Comparison of ENCODE assay signal across 32 cellular contexts in the genomic region with DNA sequence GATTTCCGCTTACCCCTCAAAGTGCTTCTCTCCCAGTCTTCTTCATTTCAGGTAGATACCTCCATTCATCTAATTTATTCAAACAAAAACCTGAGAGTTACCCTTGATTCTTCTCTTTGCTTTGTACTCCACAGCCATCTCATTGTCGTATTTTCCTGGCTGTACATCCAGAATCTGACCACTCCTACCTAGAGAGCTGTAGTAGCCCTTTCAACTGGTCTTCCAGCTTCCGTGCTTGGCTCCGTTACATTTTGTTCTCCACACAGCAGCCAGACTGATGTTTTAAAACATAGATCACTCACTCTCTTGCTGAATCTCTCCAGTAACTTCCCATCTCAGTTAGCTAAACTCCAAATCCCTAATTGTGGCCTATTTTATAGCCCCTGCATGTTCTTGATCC. TPM values are rescaled to one million over a fixed set of nuclear protein-coding genes. Genes with fewer than 3 reads are reported as not detected.
DNase-seq lines count a peak whose midpoint lies in the region; ATAC-seq, FAIRE-seq and TF ChIP-seq lines count a peak whose summit lies in the region.
"Had no signal": no experiment of that assay in that cellular context is flagged by ENCODE, and none has a peak within 500 bp of the region (broad histone marks: within the 10 kb centered on the region; RNA-seq: fewer than 3 reads in every experiment).

No MANE protein-coding gene starts in this region.

- peaks cover 58 to 71% (median 65%) of the 10 kb centered on the region in 3 donors for H3K4me1 Mint-ChIP-seq in IgD-negative memory B cell
- peaks cover 67% of the 10 kb centered on the region for H3K4me1 Mint-ChIP-seq in dendritic cell treated with granulocyte-macrophage colony-stimulating factor and Interleukin-4, amounts not matched to agents 40 ng/mL and 50 ng/mL, for 4 days (ENCODE audit: low read depth)

- H3K4me3 ChIP-seq in right cardiac atrium (ENCODE audit: low read length) (no peak overlapping the region), Peyer's patch (no peak overlapping the region)
- H3K4me3 ChIP-seq: A549, esophagus squamous epithelium had no signal

- H3K27ac ChIP-seq in right cardiac atrium (ENCODE audit: low read length) = no peak overlapping the region
- no peak overlapping the region for H3K27ac ChIP-seq in Peyer's patch
- H3K27ac ChIP-seq: A549, esophagus squamous epithelium had no signal

- no peak for FAIRE-seq in HTR-8/SVneo (lab: Jason Lieb, UNC)
- FAIRE-seq: A549, colon, endometrium, G401.6 had no signal

- H3K4me3 Mint-ChIP-seq in IgD-negative memory B cell = peak overlapping the region in 2 of 4 donors; percentile 7 to 28
- no peak overlapping the region for H3K4me3 Mint-ChIP-seq in dendritic cell treated with granulocyte-macrophage colony-stimulating factor and Interleukin-4, amounts not matched to agents 40 ng/mL and 50 ng/mL, for 4 days
- H3K4me3 Mint-ChIP-seq: activated CD4-positive, alpha-beta T cell treated with anti-CD3 and anti-CD28 coated beads, Interleukin-2, amount 10 ng/mL, durations not matched to agents 24 days and 14 days; activated T-helper 1 cell treated with anti-CD3 and anti-CD28 coated beads, Interleukin-12 subunit alpha, Interleukin-12 subunit beta, Interleukin-2, Interleukin-4 antibody, amounts not matched to agents 30 ng/mL and 10 ng/mL and 1 ng/mL, durations not matched to agents 14 hours and 24 hours and 36 hours; mesothelial cell of epicardium; type B pancreatic cell had no signal

- no peaks in the 10 kb centered on the region for H3K9me3 Mint-ChIP-seq in IgD-negative memory B cell
- no peaks in the 10 kb centered on the region for H3K9me3 Mint-ChIP-seq in dendritic cell treated with granulocyte-macrophage colony-stimulating factor and Interleukin-4, amounts not matched to agents 40 ng/mL and 50 ng/mL, for 4 days
- H3K9me3 Mint-ChIP-seq: activated CD4-positive, alpha-beta T cell treated with anti-CD3 and anti-CD28 coated beads, Interleukin-2, amount 10 ng/mL, durations not matched to agents 24 days and 14 days; activated T-helper 1 cell treated with anti-CD3 and anti-CD28 coated beads, Interleukin-12 subunit alpha, Interleukin-12 subunit beta, Interleukin-2, Interleukin-4 antibody, amounts not matched to agents 30 ng/mL and 10 ng/mL and 1 ng/mL, durations not matched to agents 14 hours and 24 hours and 36 hours; mesothelial cell of epicardium; naive thymus-derived CD4-positive, alpha-beta T cell; type B pancreatic cell had no signal

- peak overlapping the region in 2 of 3 donors; percentile 11 to 47 for H3K27ac Mint-ChIP-seq in IgD-negative memory B cell
- peak overlapping the region; percentile 12 for H3K27ac Mint-ChIP-seq in dendritic cell treated with granulocyte-macrophage colony-stimulating factor and Interleukin-4, amounts not matched to agents 40 ng/mL and 50 ng/mL, for 4 days
- H3K27ac Mint-ChIP-seq: activated CD4-positive, alpha-beta T cell treated with anti-CD3 and anti-CD28 coated beads, Interleukin-2, amount 10 ng/mL, durations not matched to agents 24 days and 14 days; activated T-helper 1 cell treated with anti-CD3 and anti-CD28 coated beads, Interleukin-12 subunit alpha, Interleukin-12 subunit beta, Interleukin-2, Interleukin-4 antibody, amounts not matched to agents 30 ng/mL and 10 ng/mL and 1 ng/mL, durations not matched to agents 14 hours and 24 hours and 36 hours; mesothelial cell of epicardium; type B pancreatic cell had no signal

- no peak for TF ChIP-seq POLR2A in Peyer's patch (IDR thresholded peaks at IDR 0.05)

- H3K27me3 Mint-ChIP-seq in IgD-negative memory B cell = no peaks in the 10 kb centered on the region
- H3K27me3 Mint-ChIP-seq in dendritic cell treated with granulocyte-macrophage colony-stimulating factor and Interleukin-4, amounts not matched to agents 40 ng/mL and 50 ng/mL, for 4 days = no peaks in the 10 kb centered on the region
- H3K27me3 Mint-ChIP-seq: activated CD4-positive, alpha-beta T cell treated with anti-CD3 and anti-CD28 coated beads, Interleukin-2, amount 10 ng/mL, durations not matched to agents 24 days and 14 days; naive thymus-derived CD4-positive, alpha-beta T cell; type B pancreatic cell had no signal

- peaks cover 0 to 10% (median 0%) of the 10 kb centered on the region in 3 donors for H3K36me3 ChIP-seq in Peyer's patch

- H3K4me1 ChIP-seq in right cardiac atrium (ENCODE audit: control insufficient read depth, insufficient read depth, low read length) = peaks cover 7% of the 10 kb centered on the region
- H3K4me1 ChIP-seq in Peyer's patch = peaks cover 0 to 19% (median 9%) of the 10 kb centered on the region in 4 donors

- WGBS in right cardiac atrium = 60% methylated on average over 4 of the region's 4 CpGs

- H3K27me3 ChIP-seq in right cardiac atrium (ENCODE audit: control insufficient read depth, insufficient read depth) (no peaks in the 10 kb centered on the region), Peyer's patch (no peaks in the 10 kb centered on the region)
- H3K27me3 ChIP-seq: BE2C, esophagus squamous epithelium had no signal

- ATAC-seq in right cardiac atrium = peak; percentile 53 to 63
- no peak for ATAC-seq in stimulated activated naive CD8-positive, alpha-beta T cell treated with anti-CD3 and anti-CD28 coated beads, Interleukin-15, Interleukin-2, amounts not matched to agents 100 U/mL and 50 U/mL, for 24 hours
- ATAC-seq: A549; HCT116; left lobe of liver; naive thymus-derived CD4-positive, alpha-beta T cell had no signal

- peaks cover 13% of the 10 kb centered on the region for H3K36me3 Mint-ChIP-seq in IgD-negative memory B cell
- H3K36me3 Mint-ChIP-seq in dendritic cell treated with granulocyte-macrophage colony-stimulating factor and Interleukin-4, amounts not matched to agents 40 ng/mL and 50 ng/mL, for 4 days (ENCODE audit: low read depth) = peaks cover 79% of the 10 kb centered on the region

- no peak for TF ChIP-seq CTCF in Peyer's patch (IDR thresholded peaks at IDR 0.05)

- DNase-seq in AG08396 (ENCODE audit: low spot score) (peak; percentile 6), right cardiac atrium (no peak), Peyer's patch (no peak), HTR-8/SVneo (ENCODE audit: insufficient read length, low spot score) (no peak), RPMI8226 (no peak)
- no peak for DNase-seq in stimulated activated naive CD8-positive, alpha-beta T cell treated with anti-CD3 and anti-CD28 coated beads, Interleukin-15, Interleukin-2, amounts not matched to agents 100 U/mL and 50 U/mL, for 24 hours
- DNase-seq: activated CD4-positive, alpha-beta T cell treated with anti-CD3 and anti-CD28 coated beads, Interleukin-2, amount 10 ng/mL, durations not matched to agents 24 days and 14 days; activated naive CD4-positive, alpha-beta T cell treated with anti-CD3 and anti-CD28 coated beads, Interleukin-2, amount 50 U/mL, for 16 hours; amygdala; BE2C; DMS153; esophagus squamous epithelium; MV-4-11; naive thymus-derived CD4-positive, alpha-beta T cell; NCI-H1436 treated with DMSO at 0.1 percent for 48 hours; NCI-H2107; NCI-H446 treated with DMSO at 0.1 percent for 48 hours; NCI-H82; OCI-M1; retina; SHP77 had no signal

- intact Hi-C loops in dendritic cell treated with granulocyte-macrophage colony-stimulating factor and Interleukin-4, amounts not matched to agents 40 ng/mL and 50 ng/mL, for 4 days (cut with micrococcal nuclease) = no loop called here
- intact Hi-C loops in right cardiac atrium (cut with DNase I) = no loop called here

- no peaks in the 10 kb centered on the region for H3K9me3 ChIP-seq in right cardiac atrium (ENCODE audit: control insufficient read depth, low read length)
- H3K9me3 ChIP-seq in Peyer's patch = no peaks in the 10 kb centered on the region
- H3K9me3 ChIP-seq: A549, BE2C, esophagus squamous epithelium had no signal

RNA-seq across cellular contexts. Expression of a gene that starts 7.3 kb away (rescaled TPM):
- 322 TPM for polyA plus RNA-seq in IgD-negative memory B cell
- total RNA-seq in right cardiac atrium = 100 to 1,000 TPM in 3 of 4 donors, 10 to 100 TPM in 1; 91.5 to 127 (median 118) TPM
- 125 TPM for polyA plus RNA-seq in right cardiac atrium
- 10 to 100 TPM; 14.0 to 28.5 (median 18.3) TPM for total RNA-seq in Peyer's patch

RNA-seq across cellular contexts. Expression of a gene that starts 7.5 kb away (rescaled TPM):
- polyA plus RNA-seq in IgD-negative memory B cell (4.8 TPM), right cardiac atrium (2.4 TPM)
- total RNA-seq in right cardiac atrium (10 to 100 TPM in 2 of 4 donors, 1 to 10 TPM in 2; 6.3 to 15.2 (median 11.3) TPM), Peyer's patch (10 to 100 TPM; 12.8 to 45.9 (median 26.1) TPM)

RNA-seq across cellular contexts. Expression of a gene that starts 32.3 kb away (rescaled TPM):
- 0.89 TPM for polyA plus RNA-seq in IgD-negative memory B cell
- 1 to 10 TPM; 3.6 to 7.2 (median 4.9) TPM for total RNA-seq in right cardiac atrium
- 5.2 TPM for polyA plus RNA-seq in right cardiac atrium
- total RNA-seq in Peyer's patch = 10 to 100 TPM in 2 of 4 donors, 1 to 10 TPM in 2; 6.0 to 14.0 (median 10.1) TPM
